Comparison of ENCODE assay signal across 7 cellular contexts in genomic region chr10:133026726-133027395, GRCh38.
"Had no signal": no experiment of that assay in that cellular context is flagged by ENCODE, and none has a peak within 500 bp of the region (broad histone marks: within the 10 kb centered on the region; RNA-seq: fewer than 3 reads in every experiment).

No MANE protein-coding gene starts in this region.

- ATAC-seq: GM23338, K562 had no signal

- H3K4me3 ChIP-seq: GM23338, K562 had no signal

- H2AFZ ChIP-seq: GM23338 had no signal

- FAIRE-seq: HTR-8/SVneo, K562 had no signal

- H3K4me2 ChIP-seq: GM23338 had no signal

- DNase-seq: H7, HCEC 1CT, IMR-90, KG1 had no signal
